29 cellular contexts compared by ENCODE assay signal in genomic region chr16:57504491-57504890, GRCh38. TPM values are rescaled to one million over a fixed set of nuclear protein-coding genes. Genes with fewer than 3 reads are reported as not detected.
"Had no signal": no experiment of that assay in that cellular context is flagged by ENCODE, and none has a peak within 500 bp of the region (broad histone marks: within the 10 kb centered on the region; RNA-seq: fewer than 3 reads in every experiment).

No MANE protein-coding gene starts in this region.

- H3K9me3 ChIP-seq: ascending aorta, body of pancreas, SJCRH30 had no signal

- H3K36me3 Mint-ChIP-seq: activated CD4-positive, alpha-beta memory T cell treated with anti-CD3 and anti-CD28 coated beads for 36 hours; activated naive CD4-positive, alpha-beta T cell treated with anti-CD3 and anti-CD28 coated beads, Interleukin-2, amount 50 U/mL, for 72 hours had no signal

- H3K36me3 ChIP-seq: ascending aorta, SJCRH30 had no signal

- H3K9me3 Mint-ChIP-seq: activated CD4-positive, alpha-beta memory T cell treated with anti-CD3 and anti-CD28 coated beads for 36 hours; activated CD4-positive, alpha-beta T cell treated with anti-CD3 and anti-CD28 coated beads, Interleukin-2, amount 10 ng/mL, durations not matched to agents 7 days and 5 days; activated naive CD4-positive, alpha-beta T cell treated with anti-CD3 and anti-CD28 coated beads, Interleukin-2, amount 50 U/mL, for 72 hours; activated naive CD8-positive, alpha-beta T cell treated with anti-CD3 and anti-CD28 coated beads, Interleukin-2, amount 50 U/mL, for 24 hours; activated T-cell treated with anti-CD3 and anti-CD28 coated beads, Interleukin-2, amount 50 U/mL, for 4 hours; central memory CD8-positive, alpha-beta T cell; T-helper 1 cell treated with Interleukin-12 subunit alpha and Interleukin-12 subunit beta and Interleukin-4 antibody, amounts not matched to agents 30 μg/mL and 1 μg/mL, for 36 hours had no signal

- H3K4me3 Mint-ChIP-seq: activated CD4-positive, alpha-beta memory T cell treated with anti-CD3 and anti-CD28 coated beads for 36 hours; activated CD4-positive, alpha-beta T cell treated with anti-CD3 and anti-CD28 coated beads, Interleukin-2, amount 10 ng/mL, durations not matched to agents 7 days and 5 days; activated naive CD8-positive, alpha-beta T cell treated with anti-CD3 and anti-CD28 coated beads, Interleukin-2, amount 50 U/mL, for 24 hours; activated T-cell treated with anti-CD3 and anti-CD28 coated beads, Interleukin-2, amount 50 U/mL, for 4 hours; central memory CD8-positive, alpha-beta T cell; T-helper 1 cell treated with Interleukin-12 subunit alpha and Interleukin-12 subunit beta and Interleukin-4 antibody, amounts not matched to agents 30 μg/mL and 1 μg/mL, for 36 hours had no signal

- H3K27me3 Mint-ChIP-seq: activated CD4-positive, alpha-beta memory T cell treated with anti-CD3 and anti-CD28 coated beads for 36 hours; activated CD4-positive, alpha-beta T cell treated with anti-CD3 and anti-CD28 coated beads, Interleukin-2, amount 10 ng/mL, durations not matched to agents 7 days and 5 days; activated naive CD8-positive, alpha-beta T cell treated with anti-CD3 and anti-CD28 coated beads, Interleukin-2, amount 50 U/mL, for 24 hours had no signal

- DNase-seq: activated CD4-positive, alpha-beta memory T cell treated with anti-CD3 and anti-CD28 coated beads for 36 hours; activated CD4-positive, alpha-beta T cell treated with anti-CD3 and anti-CD28 coated beads, Interleukin-2, amount 10 ng/mL, durations not matched to agents 7 days and 5 days; activated CD4-positive, CD25-positive, alpha-beta regulatory T cell; activated CD8-positive, alpha-beta memory T cell treated with anti-CD3 and anti-CD28 coated beads for 24 hours; activated effector memory CD4-positive, alpha-beta T cell treated with anti-CD3 and anti-CD28 coated beads, Interleukin-2, amount 50 U/mL, for 16 hours; activated naive CD4-positive, alpha-beta T cell treated with Interleukin-2 at 50 U/mL for 16 hours; activated naive CD8-positive, alpha-beta T cell treated with anti-CD3 and anti-CD28 coated beads, Interleukin-2, amount 50 U/mL, for 24 hours; activated T-cell treated with anti-CD3 and anti-CD28 coated beads, Interleukin-2, amount 50 U/mL, for 4 hours; amniotic stem cell; body of pancreas; KG1; NCI-H1048; NCI-H146; NCI-H1930; NCI-H2107; NCI-H510A treated with DMSO at 0.1 percent for 48 hours; NK-92 treated with Interleukin-12 subunit alpha and Interleukin-12 subunit beta, amount 100 ng/mL, for 24 hours; OCI-M1; RPMI8226; SJCRH30; T-helper 9 cell had no signal

- H3K27ac ChIP-seq: ascending aorta, body of pancreas, SJCRH30 had no signal

- H3K4me3 ChIP-seq: ascending aorta, body of pancreas, SJCRH30 had no signal

- H3K4me1 Mint-ChIP-seq: activated naive CD8-positive, alpha-beta T cell treated with anti-CD3 and anti-CD28 coated beads, Interleukin-2, amount 50 U/mL, for 24 hours had no signal

- ATAC-seq: activated naive CD4-positive, alpha-beta T cell treated with anti-CD3 and anti-CD28 coated beads, Interleukin-2, amount 50 U/mL, for 72 hours; activated naive CD8-positive, alpha-beta T cell treated with anti-CD3 and anti-CD28 coated beads, Interleukin-2, amount 50 U/mL, for 24 hours; activated T-cell treated with anti-CD3 and anti-CD28 coated beads, Interleukin-2, amount 50 U/mL, for 4 hours; body of pancreas; Panc1; Right ventricle myocardium inferior had no signal

- H3K27ac Mint-ChIP-seq: activated CD4-positive, alpha-beta memory T cell treated with anti-CD3 and anti-CD28 coated beads for 36 hours; activated CD4-positive, alpha-beta T cell treated with anti-CD3 and anti-CD28 coated beads, Interleukin-2, amount 10 ng/mL, durations not matched to agents 7 days and 5 days; activated naive CD8-positive, alpha-beta T cell treated with anti-CD3 and anti-CD28 coated beads, Interleukin-2, amount 50 U/mL, for 24 hours; T-helper 1 cell treated with Interleukin-12 subunit alpha and Interleukin-12 subunit beta and Interleukin-4 antibody, amounts not matched to agents 30 μg/mL and 1 μg/mL, for 36 hours had no signal

- H3K4me1 ChIP-seq: ascending aorta had no signal

- H3K27me3 ChIP-seq: ascending aorta, body of pancreas had no signal

RNA-seq across cellular contexts. Expression of gene ADGRG5, which starts 38.0 kb away (rescaled TPM):
- total RNA-seq: ascending aorta, bronchial epithelial cell, LHCN-M2, SJCRH30 had no signal
